In genomic region chr3:128429751-128430150, GRCh38 we compare ENCODE assay signal across 1 cellular context.
TF ChIP-seq lines count a peak whose summit lies in the region.

No MANE protein-coding gene starts in this region.

TF ChIP-seq in H1, 55 proteins besides CTCF, POLR2A, EP300 and RAD21:
- TF ChIP-seq CBX8 (IDR thresholded peaks at IDR 0.05; ENCODE audit: borderline replicate concordance, low read depth, low read length), result no peak
- TF ChIP-seq KDM4A (IDR thresholded peaks at IDR 0.05; ENCODE audit: low read depth, low read length, severe bottlenecking), result no peak
- TF ChIP-seq CHD7 (IDR thresholded peaks at IDR 0.05; ENCODE audit: insufficient replicate concordance, low read length), result no peak
- TF ChIP-seq RXRA (IDR thresholded peaks at IDR 0.05; ENCODE audit: insufficient read depth, low read depth, low read length), result no peak
- no peak for TF ChIP-seq BACH1 (IDR thresholded peaks at IDR 0.05; ENCODE audit: low read length)
- no peak for TF ChIP-seq HDAC2 (IDR thresholded peaks at IDR 0.05; ENCODE audit: borderline replicate concordance in 1 of 2, low read depth in 2 of 2, low read length in 2 of 2)
- no peak for TF ChIP-seq POLR2AphosphoS5 (IDR thresholded peaks at IDR 0.05; ENCODE audit: low read depth, low read length)
TF ChIP-seq in H1: peak in this region for 0.
